ENCODE assay signal across 22 cellular contexts in genomic region chr4:33518852-33519251, GRCh38.
"Had no signal": no experiment of that assay in that cellular context is flagged by ENCODE, and none has a peak within 500 bp of the region (broad histone marks: within the 10 kb centered on the region; RNA-seq: fewer than 3 reads in every experiment).

No MANE protein-coding gene starts in this region.

- H3K27ac ChIP-seq: RWPE1, SJCRH30 had no signal

- H3K9me3 ChIP-seq: MG63, SJCRH30 had no signal

- H3K4me3 ChIP-seq: MG63, SJCRH30 had no signal

- H3K36me3 ChIP-seq: MG63, SJCRH30 had no signal

- H3K4me1 ChIP-seq: SJCRH30 had no signal

- H3K27me3 ChIP-seq: MG63, SJCRH30 had no signal

- DNase-seq: IMR-90, Karpas-422, KG1, MG63, NCI-H1092, NCI-H1105 treated with DMSO at 0.1 percent for 48 hours, NCI-H1436 treated with DMSO at 0.1 percent for 48 hours, NCI-H1694, NCI-H187 treated with DMSO at 0.1 percent for 48 hours, NCI-H2081, NCI-H2107, NCI-H2171 treated with DMSO at 0.1 percent for 48 hours, NCI-H345, NCI-H446 treated with DMSO at 0.1 percent for 48 hours, NCI-H510A treated with DMSO at 0.1 percent for 48 hours, NCI-H69, NCI-H774, SHP77, SJCRH30, T-helper 1 cell had no signal

- ATAC-seq: SK-N-SH treated with all-trans-retinoic acid at 6 μM for 48 hours had no signal
